ENCODE assay signal across 34 cellular contexts in the genomic region with DNA sequence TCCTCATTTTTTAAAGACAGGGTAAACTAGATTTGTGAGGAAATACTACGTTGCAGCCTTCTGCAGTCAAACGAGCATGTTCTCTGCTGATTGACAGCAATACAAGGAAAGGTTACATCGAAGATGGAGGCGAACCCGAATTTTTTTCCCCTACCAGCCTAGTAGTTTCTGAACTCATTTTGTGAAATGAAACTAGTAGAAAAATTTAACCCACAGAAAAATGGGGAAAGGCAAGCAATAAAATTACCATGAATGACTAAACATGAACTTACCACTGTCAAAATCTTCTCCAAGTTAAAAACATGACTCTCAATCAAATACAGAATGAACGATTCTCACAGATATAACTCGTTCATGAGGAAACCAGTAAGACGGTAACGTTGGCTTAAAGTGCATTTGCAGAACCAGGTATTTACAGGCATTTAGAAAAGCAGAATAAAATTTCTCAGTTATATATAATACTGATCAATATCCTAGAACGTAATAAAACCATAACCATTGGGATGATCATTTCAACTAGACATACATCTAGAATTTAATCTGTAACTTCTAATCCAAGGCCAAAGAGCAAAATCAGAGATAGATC.
DNase-seq lines count a peak whose midpoint lies in the region; ATAC-seq lines count a peak whose summit lies in the region.
"Had no signal": no experiment of that assay in that cellular context is flagged by ENCODE, and none has a peak within 500 bp of the region (broad histone marks: within the 10 kb centered on the region; RNA-seq: fewer than 3 reads in every experiment).

No MANE protein-coding gene starts in this region.

- peaks cover 6% of the 10 kb centered on the region for H3K4me1 Mint-ChIP-seq in activated naive CD4-positive, alpha-beta T cell treated with anti-CD3 and anti-CD28 coated beads for 36 hours (ENCODE audit: low read depth)
- H3K4me1 Mint-ChIP-seq in stimulated activated effector memory CD8-positive, alpha-beta T cell treated with anti-CD3 and anti-CD28 coated beads, Interleukin-12 subunit alpha, Interleukin-12 subunit beta, amount 100 ng/mL, for 72 hours, result peaks cover 6% of the 10 kb centered on the region
- H3K4me1 Mint-ChIP-seq: CD4-positive, CD25-positive, alpha-beta regulatory T cell; memory B cell had no signal

- no peaks in the 10 kb centered on the region for H3K27me3 Mint-ChIP-seq in activated naive CD4-positive, alpha-beta T cell treated with anti-CD3 and anti-CD28 coated beads for 36 hours (ENCODE audit: low read depth)
- H3K27me3 Mint-ChIP-seq: CD4-positive, CD25-positive, alpha-beta regulatory T cell had no signal

- intact Hi-C loops in activated naive CD4-positive, alpha-beta T cell treated with anti-CD3 and anti-CD28 coated beads for 36 hours (cut with micrococcal nuclease), result no loop called here

- peak; percentile 49 for ATAC-seq in GM18858 (IDR thresholded peaks at IDR 0.05; ENCODE audit: unreplicated experiment)
- ATAC-seq in HG02870 (IDR thresholded peaks at IDR 0.05; ENCODE audit: unreplicated experiment), result peak; percentile 65
- peak; percentile 54 for ATAC-seq in stimulated activated effector memory CD8-positive, alpha-beta T cell treated with anti-CD3 and anti-CD28 coated beads, Interleukin-12 subunit alpha, Interleukin-12 subunit beta, amount 100 ng/mL, for 72 hours
- ATAC-seq in HG02759 (IDR thresholded peaks at IDR 0.05; ENCODE audit: unreplicated experiment), result no peak
- ATAC-seq in HG03442 (IDR thresholded peaks at IDR 0.05; ENCODE audit: unreplicated experiment), result no peak
- ATAC-seq: foreskin keratinocyte, GM23338, left lobe of liver, Panc1, SK-N-SH treated with all-trans-retinoic acid at 6 μM for 48 hours, T-helper 17 cell had no signal

- H3K4me3 Mint-ChIP-seq in activated naive CD4-positive, alpha-beta T cell treated with anti-CD3 and anti-CD28 coated beads for 36 hours, result no peak overlapping the region
- no peak overlapping the region for H3K4me3 Mint-ChIP-seq in stimulated activated effector memory CD8-positive, alpha-beta T cell treated with anti-CD3 and anti-CD28 coated beads, Interleukin-12 subunit alpha, Interleukin-12 subunit beta, amount 100 ng/mL, for 72 hours
- H3K4me3 Mint-ChIP-seq: CD4-positive, CD25-positive, alpha-beta regulatory T cell; GM23338; memory B cell; T-helper 17 cell had no signal

- peak; percentile 36 for DNase-seq in activated naive CD4-positive, alpha-beta T cell treated with anti-CD3 and anti-CD28 coated beads for 36 hours
- no peak for DNase-seq in activated naive CD4-positive, alpha-beta T cell (lab: John Stamatoyannopoulos, UW)
- no peak for DNase-seq in stimulated activated effector memory CD8-positive, alpha-beta T cell treated with anti-CD3 and anti-CD28 coated beads, Interleukin-12 subunit alpha, Interleukin-12 subunit beta, amount 100 ng/mL, for 72 hours (ENCODE audit: low spot score in 2 of 2)
- DNase-seq in activated CD8-positive, alpha-beta memory T cell treated with anti-CD3 and anti-CD28 coated beads, Interleukin-2, amount 50 U/mL, for 4 hours, result no peak
- DNase-seq: activated CD4-positive, CD25-positive, alpha-beta regulatory T cell treated with anti-CD3 and anti-CD28 coated beads, Interleukin-2, amount 50 U/mL, for 72 hours; activated CD8-positive, alpha-beta memory T cell treated with anti-CD3 and anti-CD28 coated beads for 24 hours; activated naive CD4-positive, alpha-beta T cell treated with Interleukin-2 at 50 U/mL for 16 hours; activated T-cell treated with anti-CD3 and anti-CD28 coated beads, Interleukin-2, amount 50 U/mL, for 48 hours; AML-193; amygdala; brain microvascular endothelial cell; CD4-positive, CD25-positive, alpha-beta regulatory T cell; DND-41; dorsolateral prefrontal cortex; foreskin keratinocyte; GF-D8; head of caudate nucleus; NCI-H1436 treated with DMSO at 0.1 percent for 48 hours; NCI-H2081 treated with DMSO at 0.1 percent for 48 hours; NCI-H226; NCI-H69; ovary; Right ventricle myocardium superior; T-helper 17 cell; thyroid gland had no signal

- CTCF ChIA-PET in activated naive CD4-positive, alpha-beta T cell treated with anti-CD3 and anti-CD28 coated beads for 36 hours (lab: Charles Lee), result no interaction called here

- no peak overlapping the region for H3K27ac Mint-ChIP-seq in activated naive CD4-positive, alpha-beta T cell treated with anti-CD3 and anti-CD28 coated beads for 36 hours
- H3K27ac Mint-ChIP-seq in stimulated activated effector memory CD8-positive, alpha-beta T cell treated with anti-CD3 and anti-CD28 coated beads, Interleukin-12 subunit alpha, Interleukin-12 subunit beta, amount 100 ng/mL, for 72 hours, result no peak overlapping the region
- H3K27ac Mint-ChIP-seq: GM23338, memory B cell, T-helper 17 cell had no signal

- no peaks in the 10 kb centered on the region for H3K9me3 Mint-ChIP-seq in activated naive CD4-positive, alpha-beta T cell treated with anti-CD3 and anti-CD28 coated beads for 36 hours
- no peaks in the 10 kb centered on the region for H3K9me3 Mint-ChIP-seq in stimulated activated effector memory CD8-positive, alpha-beta T cell treated with anti-CD3 and anti-CD28 coated beads, Interleukin-12 subunit alpha, Interleukin-12 subunit beta, amount 100 ng/mL, for 72 hours
- H3K9me3 Mint-ChIP-seq: GM23338, memory B cell had no signal

- no peaks in the 10 kb centered on the region for H3K36me3 Mint-ChIP-seq in activated naive CD4-positive, alpha-beta T cell treated with anti-CD3 and anti-CD28 coated beads for 36 hours (ENCODE audit: low read depth)
- H3K36me3 Mint-ChIP-seq in stimulated activated effector memory CD8-positive, alpha-beta T cell treated with anti-CD3 and anti-CD28 coated beads, Interleukin-12 subunit alpha, Interleukin-12 subunit beta, amount 100 ng/mL, for 72 hours, result no peaks in the 10 kb centered on the region
- H3K36me3 Mint-ChIP-seq: CD4-positive, CD25-positive, alpha-beta regulatory T cell; memory B cell had no signal

Comparison
In these comparisons a context has a peak if more than half of its experiments do, and no peak if none do; other contexts are left out.
1. ATAC-seq: peak in GM18858 (single experiment), HG02870 (single experiment) and stimulated activated effector memory CD8-positive, alpha-beta T cell treated with anti-CD3 and anti-CD28 coated beads, Interleukin-12 subunit alpha, Interleukin-12 subunit beta, amount 100 ng/mL, for 72 hours (single experiment); none in HG02759 (single experiment) and HG03442 (single experiment).